ENCODE assay signal across 23 cellular contexts in the genomic region with DNA sequence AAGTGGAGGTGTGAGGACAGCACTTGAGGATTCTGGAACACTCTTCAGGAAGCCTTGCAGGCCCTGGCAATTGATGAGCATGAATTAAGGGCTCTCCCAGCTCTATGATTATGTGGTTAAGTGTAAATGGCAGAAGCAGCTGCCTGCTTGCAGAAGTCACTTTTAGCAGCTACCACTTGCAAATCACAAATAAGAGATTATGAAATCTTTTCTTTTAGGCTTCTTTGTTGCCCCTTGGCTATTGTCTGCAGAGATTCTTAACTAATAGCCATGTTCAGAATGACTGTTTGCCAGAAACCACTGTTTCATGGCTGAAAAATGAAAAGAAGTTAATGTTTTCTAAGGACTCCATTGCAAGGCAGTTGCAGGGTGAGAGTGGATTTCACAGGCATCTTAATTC.
"Had no signal": no experiment of that assay in that cellular context is flagged by ENCODE, and none has a peak within 500 bp of the region (broad histone marks: within the 10 kb centered on the region; RNA-seq: fewer than 3 reads in every experiment).

No MANE protein-coding gene starts in this region.

- H3K27me3 ChIP-seq: esophagus squamous epithelium, heart left ventricle, right lobe of liver, stomach, vagina had no signal

- H3K4me1 Mint-ChIP-seq: activated CD4-positive, alpha-beta memory T cell treated with anti-CD3 and anti-CD28 coated beads, Interleukin-2, amount 10 ng/mL, durations not matched to agents 7 days and 5 days; activated CD8-positive, alpha-beta memory T cell treated with anti-CD3 and anti-CD28 coated beads, Interleukin-2, amount 10 ng/mL, durations not matched to agents 7 days and 5 days; activated naive CD4-positive, alpha-beta T cell treated with anti-CD3 and anti-CD28 coated beads, Interleukin-2, amount 50 U/mL, for 24 hours had no signal

- ATAC-seq: activated CD8-positive, alpha-beta memory T cell treated with anti-CD3 and anti-CD28 coated beads, Interleukin-2, amount 10 ng/mL, durations not matched to agents 7 days and 5 days; heart left ventricle; left cardiac atrium; right lobe of liver; stimulated activated memory B cell treated with anti-CD40 and anti-IgM and Interleukin-4, amounts not matched to agents 10 μg/mL and 1 μg/mL and 100 μg/mL, for 72 hours; T-helper 17 cell had no signal

- H3K4me3 ChIP-seq: coronary artery, esophagus squamous epithelium, heart left ventricle, right lobe of liver, stomach, transverse colon, vagina had no signal

- H3K9me3 Mint-ChIP-seq: activated CD4-positive, alpha-beta memory T cell treated with anti-CD3 and anti-CD28 coated beads, Interleukin-2, amount 10 ng/mL, durations not matched to agents 7 days and 5 days; activated naive CD4-positive, alpha-beta T cell treated with anti-CD3 and anti-CD28 coated beads, Interleukin-2, amount 50 U/mL, for 24 hours; activated T-helper 1 cell treated with anti-CD3 and anti-CD28 coated beads, Interleukin-12 subunit alpha, Interleukin-12 subunit beta, Interleukin-2, Interleukin-4 antibody, amounts not matched to agents 30 ng/mL and 10 ng/mL and 1 ng/mL, durations not matched to agents 14 hours and 24 hours and 36 hours; stimulated activated memory B cell treated with anti-CD40 and anti-IgM and Interleukin-4, amounts not matched to agents 10 μg/mL and 1 μg/mL and 100 μg/mL, for 72 hours had no signal

- H3K27ac ChIP-seq: coronary artery, esophagus squamous epithelium, heart left ventricle, right lobe of liver, stomach, transverse colon, vagina had no signal

- DNase-seq: activated CD4-positive, alpha-beta memory T cell treated with anti-CD3 and anti-CD28 coated beads, Interleukin-2, amount 10 ng/mL, durations not matched to agents 7 days and 5 days; activated CD4-positive, alpha-beta T cell treated with anti-CD3 and anti-CD28 coated beads for 48 hours; activated CD4-positive, CD25-positive, alpha-beta regulatory T cell; activated CD8-positive, alpha-beta memory T cell treated with anti-CD3 and anti-CD28 coated beads, Interleukin-2, amount 10 ng/mL, durations not matched to agents 7 days and 5 days; activated gamma-delta T cell; aorta; esophagus squamous epithelium; heart left ventricle; islet precursor cell; left cardiac atrium; mesenchymal stem cell; nephron progenitor cell; right lobe of liver; small intestine; stimulated activated CD4-positive, alpha-beta T cell treated with anti-CD3 and anti-CD28 coated beads, Interleukin-15, amount 100 ng/mL, for 24 hours; stomach; T-helper 17 cell; transverse colon had no signal

- H3K36me3 ChIP-seq: esophagus squamous epithelium, heart left ventricle, right lobe of liver, stomach, transverse colon, vagina had no signal

- H3K27ac Mint-ChIP-seq: activated CD4-positive, alpha-beta memory T cell treated with anti-CD3 and anti-CD28 coated beads, Interleukin-2, amount 10 ng/mL, durations not matched to agents 7 days and 5 days; activated CD8-positive, alpha-beta memory T cell treated with anti-CD3 and anti-CD28 coated beads, Interleukin-2, amount 10 ng/mL, durations not matched to agents 7 days and 5 days; activated naive CD4-positive, alpha-beta T cell treated with anti-CD3 and anti-CD28 coated beads, Interleukin-2, amount 50 U/mL, for 24 hours; activated T-helper 1 cell treated with anti-CD3 and anti-CD28 coated beads, Interleukin-12 subunit alpha, Interleukin-12 subunit beta, Interleukin-2, Interleukin-4 antibody, amounts not matched to agents 30 ng/mL and 10 ng/mL and 1 ng/mL, durations not matched to agents 14 hours and 24 hours and 36 hours; nephron progenitor cell; stimulated activated memory B cell treated with anti-CD40 and anti-IgM and Interleukin-4, amounts not matched to agents 10 μg/mL and 1 μg/mL and 100 μg/mL, for 72 hours; T-helper 17 cell had no signal

- H3K4me1 ChIP-seq: esophagus squamous epithelium, right lobe of liver, stomach, transverse colon had no signal

- H3K9me3 ChIP-seq: esophagus squamous epithelium, heart left ventricle, right lobe of liver, stomach, transverse colon, vagina had no signal

- H3K36me3 Mint-ChIP-seq: activated CD8-positive, alpha-beta memory T cell treated with anti-CD3 and anti-CD28 coated beads, Interleukin-2, amount 10 ng/mL, durations not matched to agents 7 days and 5 days; activated naive CD4-positive, alpha-beta T cell treated with anti-CD3 and anti-CD28 coated beads, Interleukin-2, amount 50 U/mL, for 24 hours; stimulated activated memory B cell treated with anti-CD40 and anti-IgM and Interleukin-4, amounts not matched to agents 10 μg/mL and 1 μg/mL and 100 μg/mL, for 72 hours had no signal

- H3K4me3 Mint-ChIP-seq: activated CD4-positive, alpha-beta memory T cell treated with anti-CD3 and anti-CD28 coated beads, Interleukin-2, amount 10 ng/mL, durations not matched to agents 7 days and 5 days; activated CD8-positive, alpha-beta memory T cell treated with anti-CD3 and anti-CD28 coated beads, Interleukin-2, amount 10 ng/mL, durations not matched to agents 7 days and 5 days; activated naive CD4-positive, alpha-beta T cell treated with anti-CD3 and anti-CD28 coated beads, Interleukin-2, amount 50 U/mL, for 24 hours; activated T-helper 1 cell treated with anti-CD3 and anti-CD28 coated beads, Interleukin-12 subunit alpha, Interleukin-12 subunit beta, Interleukin-2, Interleukin-4 antibody, amounts not matched to agents 30 ng/mL and 10 ng/mL and 1 ng/mL, durations not matched to agents 14 hours and 24 hours and 36 hours; nephron progenitor cell; stimulated activated memory B cell treated with anti-CD40 and anti-IgM and Interleukin-4, amounts not matched to agents 10 μg/mL and 1 μg/mL and 100 μg/mL, for 72 hours; T-helper 17 cell had no signal
